12 cellular contexts compared by ENCODE assay signal in genomic region chr2:46385786-46386577, GRCh38.
DNase-seq lines count a peak whose midpoint lies in the region; ATAC-seq and TF ChIP-seq lines count a peak whose summit lies in the region.
"Had no signal": no experiment of that assay in that cellular context is flagged by ENCODE, and none has a peak within 500 bp of the region (broad histone marks: within the 10 kb centered on the region; RNA-seq: fewer than 3 reads in every experiment).

No MANE protein-coding gene starts in this region.

- 0 out of 2 replicates have a peak overlapping the region, but pooled peaks have one; percentile 8 for H2AFZ ChIP-seq in PC-3 (ENCODE audit: low read length)

- H3K27me3 Mint-ChIP-seq in osteocyte (ENCODE audit: unreplicated experiment), result peaks cover 3% of the 10 kb centered on the region
- H3K27me3 Mint-ChIP-seq in activated T-cell treated with anti-CD3 and anti-CD28 coated beads, Interleukin-2, amount 50 U/mL, for 72 hours (ENCODE audit: low read depth), result no peaks in the 10 kb centered on the region

- H3F3A ChIP-seq in PC-3 (ENCODE audit: low read length, unreplicated experiment), result no peaks in the 10 kb centered on the region

- H3K27ac ChIP-seq in PC-3 (ENCODE audit: low read length), result peak overlapping the region; percentile 96
- H3K27ac ChIP-seq in esophagus squamous epithelium, result peak overlapping the region; percentile 52 to 81 (median 70)

- no peak overlapping the region for H3K4me3 Mint-ChIP-seq in osteocyte (ENCODE audit: unreplicated experiment)
- no peak overlapping the region for H3K4me3 Mint-ChIP-seq in activated T-cell treated with anti-CD3 and anti-CD28 coated beads, Interleukin-2, amount 50 U/mL, for 72 hours
- H3K4me3 Mint-ChIP-seq: naive thymus-derived CD8-positive, alpha-beta T cell had no signal

- H3K9me3 Mint-ChIP-seq in osteocyte (ENCODE audit: unreplicated experiment), result no peaks in the 10 kb centered on the region
- no peaks in the 10 kb centered on the region for H3K9me3 Mint-ChIP-seq in activated T-cell treated with anti-CD3 and anti-CD28 coated beads, Interleukin-2, amount 50 U/mL, for 72 hours

- no peaks in the 10 kb centered on the region for H4K20me1 ChIP-seq in PC-3 (ENCODE audit: low read length)

- DNase-seq in GM04503 (ENCODE audit: low read depth) (peak; percentile 58), PC-3 (peak; percentile 94), esophagus squamous epithelium (lab: John Stamatoyannopoulos, UW) (no peak), osteocyte (ENCODE audit: extremely low spot score, unreplicated experiment) (peak; percentile 59), HK-2 (ENCODE audit: unreplicated experiment) (no peak)
- no peak for DNase-seq in stimulated activated CD4-positive, alpha-beta T cell treated with anti-CD3 and anti-CD28 coated beads, Interleukin-2, amount 100 ng/mL, for 48 hours
- no peak for DNase-seq in activated T-cell treated with anti-CD3 and anti-CD28 coated beads, Interleukin-2, amount 50 U/mL, for 72 hours
- DNase-seq: activated effector memory CD4-positive, alpha-beta T cell treated with Interleukin-2 at 50 U/mL for 16 hours; Caco-2; naive thymus-derived CD8-positive, alpha-beta T cell; NCI-H187 treated with DMSO at 0.1 percent for 48 hours had no signal

- CTCF ChIA-PET in PC-3 (lab: Charles Lee), result interaction anchor here (0.6 kb wide), 2 partner anchors 23 to 122 kb away, joined by 3 read pairs; no protein-coding TSS in a partner anchor

- H3K9ac ChIP-seq in PC-3 (ENCODE audit: low read length), result peak overlapping the region; percentile 67

- H3K79me2 ChIP-seq in PC-3 (ENCODE audit: low read length), result no peaks in the 10 kb centered on the region

- H3K36me3 ChIP-seq in PC-3 (ENCODE audit: low read depth, low read length) (peaks cover 3% of the 10 kb centered on the region; the same call in 1 of the 2 replicates), esophagus squamous epithelium (peaks cover 28 to 74% (median 32%) of the 10 kb centered on the region in 3 donors)

- no TSS peak for BruUV-seq in PC-3 (replicated peaks; lab: Mats Ljungman, UMichigan)

- TF ChIP-seq POLR2A in esophagus squamous epithelium (IDR thresholded peaks at IDR 0.05), result no peak

- no peaks in the 10 kb centered on the region for H3K4me1 Mint-ChIP-seq in osteocyte (ENCODE audit: unreplicated experiment)
- no peaks in the 10 kb centered on the region for H3K4me1 Mint-ChIP-seq in activated T-cell treated with anti-CD3 and anti-CD28 coated beads, Interleukin-2, amount 50 U/mL, for 72 hours (ENCODE audit: low read depth)
- H3K4me1 Mint-ChIP-seq: naive thymus-derived CD8-positive, alpha-beta T cell had no signal

- H3K27me3 ChIP-seq in PC-3 (ENCODE audit: low read length), result no peaks in the 10 kb centered on the region
- no peaks in the 10 kb centered on the region for H3K27me3 ChIP-seq in esophagus squamous epithelium

- peaks cover 21% of the 10 kb centered on the region for H3K4me1 ChIP-seq in PC-3 (ENCODE audit: insufficient read depth, low read length)
- peaks cover 15 to 38% (median 20%) of the 10 kb centered on the region in 3 donors for H3K4me1 ChIP-seq in esophagus squamous epithelium
- H3K4me1 ChIP-seq: Caco-2 had no signal

- H3K36me3 Mint-ChIP-seq in osteocyte (ENCODE audit: unreplicated experiment), result no peaks in the 10 kb centered on the region
- peaks cover 0 to 1% of the 10 kb centered on the region in 2 donors for H3K36me3 Mint-ChIP-seq in activated T-cell treated with anti-CD3 and anti-CD28 coated beads, Interleukin-2, amount 50 U/mL, for 72 hours (ENCODE audit: insufficient read depth in 2 of 2)
- H3K36me3 Mint-ChIP-seq: naive thymus-derived CD8-positive, alpha-beta T cell had no signal

- no peak overlapping the region for H3K27ac Mint-ChIP-seq in osteocyte (ENCODE audit: unreplicated experiment)
- H3K27ac Mint-ChIP-seq in activated T-cell treated with anti-CD3 and anti-CD28 coated beads, Interleukin-2, amount 50 U/mL, for 72 hours, result no peak overlapping the region
- H3K27ac Mint-ChIP-seq: naive thymus-derived CD8-positive, alpha-beta T cell had no signal

- H3K9me2 ChIP-seq in PC-3 (replicated peaks; ENCODE audit: low read length), result no peaks in the 10 kb centered on the region

- ATAC-seq in PC-3 (peak; percentile 80), GM21528 (IDR thresholded peaks at IDR 0.05; ENCODE audit: low FRiP score, unreplicated experiment) (no peak)
- no peak for ATAC-seq in activated T-cell treated with anti-CD3 and anti-CD28 coated beads, Interleukin-2, amount 50 U/mL, for 72 hours (replicated peaks in 1 of 2)
- ATAC-seq: naive thymus-derived CD8-positive, alpha-beta T cell had no signal

- H3K4me3 ChIP-seq in PC-3 (ENCODE audit: low read length) (no peak overlapping the region), esophagus squamous epithelium (no peak overlapping the region)

- peak overlapping the region; percentile 56 for H3K4me2 ChIP-seq in PC-3 (ENCODE audit: low read length)

- TF ChIP-seq CTCF in PC-3 (conservative IDR thresholded peaks at IDR 0.05; ENCODE audit: low read depth, low read length) (no peak), esophagus squamous epithelium (IDR thresholded peaks at IDR 0.05) (no peak), osteocyte (IDR thresholded peaks at IDR 0.05) (no peak)

- WGBS in esophagus squamous epithelium, 2 donors, result 56 to 60% methylated on average over 11 to 18 of the region's 18 CpGs

- no peaks in the 10 kb centered on the region for H3K9me3 ChIP-seq in PC-3 (ENCODE audit: low read length)
- H3K9me3 ChIP-seq in esophagus squamous epithelium, result no peaks in the 10 kb centered on the region
- H3K9me3 ChIP-seq: Caco-2 had no signal

- intact Hi-C loops in PC-3 (cut with micrococcal nuclease) (no loop called here), esophagus squamous epithelium (cut with DNase I) (loop anchor here (10.0 kb wide), 1 partner anchor 69 kb away; no protein-coding TSS in a partner anchor)

- POLR2A ChIA-PET in PC-3 (lab: Charles Lee; ENCODE audit: unreplicated experiment), result no interaction called here

Comparison
In these comparisons a context has a peak if more than half of its experiments do, and no peak if none do; other contexts are left out.
1. DNase-seq: peak in GM04503 (single experiment), PC-3 (single experiment) and osteocyte (single experiment); none in esophagus squamous epithelium (single experiment), stimulated activated CD4-positive, alpha-beta T cell treated with anti-CD3 and anti-CD28 coated beads, Interleukin-2, amount 100 ng/mL, for 48 hours (0 of 2), HK-2 (single experiment) and activated T-cell treated with anti-CD3 and anti-CD28 coated beads, Interleukin-2, amount 50 U/mL, for 72 hours (0 of 2).